Comparison of ENCODE assay signal across 17 cellular contexts in the genomic region with DNA sequence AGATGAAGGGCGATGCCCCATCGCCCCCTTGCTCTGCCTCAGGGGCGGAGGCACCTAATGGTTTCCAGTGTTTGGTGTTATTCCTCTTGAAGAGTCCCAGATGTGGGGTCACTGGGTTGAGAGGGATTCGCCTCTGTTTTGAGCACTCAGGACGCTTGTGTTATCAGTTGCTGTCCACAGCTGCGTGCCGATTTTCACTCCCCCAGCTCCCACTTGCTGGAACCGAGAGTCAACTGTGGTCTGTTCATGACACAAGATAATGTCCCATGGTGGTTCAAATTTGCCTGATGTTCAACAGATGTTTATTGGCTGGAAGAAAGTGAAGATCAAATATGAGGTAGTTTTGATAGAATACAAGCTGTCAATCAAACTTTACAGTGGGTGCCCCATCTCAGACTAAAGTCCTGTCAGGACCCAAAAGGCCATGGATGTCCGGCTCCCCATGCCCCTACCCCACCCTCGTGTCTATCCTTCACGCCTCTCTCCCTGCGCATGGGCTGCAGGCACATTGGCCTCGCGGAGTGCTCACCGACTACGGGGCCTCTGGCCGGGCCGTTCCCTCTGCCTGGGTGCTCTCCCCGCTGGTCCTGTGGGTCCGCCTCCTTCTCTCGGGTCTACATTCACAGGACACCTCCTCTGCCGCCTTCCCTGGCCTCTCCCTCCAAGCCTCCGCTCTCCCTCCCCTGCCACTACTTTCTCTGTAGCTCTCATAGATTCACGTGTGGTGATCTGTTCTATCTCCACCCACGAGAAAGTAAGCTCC.
"Had no signal": no experiment of that assay in that cellular context is flagged by ENCODE, and none has a peak within 500 bp of the region (broad histone marks: within the 10 kb centered on the region; RNA-seq: fewer than 3 reads in every experiment).

No MANE protein-coding gene starts in this region.

- ATAC-seq: activated CD4-positive, CD25-positive, alpha-beta regulatory T cell treated with anti-CD3 and anti-CD28 coated beads, Interleukin-2, amount 50 U/mL, for 24 hours; gastroesophageal sphincter; heart right ventricle; left colon; natural killer cell; upper lobe of right lung had no signal

- DNase-seq: activated naive CD4-positive, alpha-beta T cell treated with anti-CD3 and anti-CD28 coated beads for 36 hours; heart right ventricle; left colon; natural killer cell; occipital lobe; stimulated activated CD4-positive, alpha-beta T cell treated with anti-CD3 and anti-CD28 coated beads, Interleukin-4, amount 100 ng/mL, for 4 hours; stimulated activated CD8-positive, alpha-beta memory T cell treated with anti-CD3 and anti-CD28 coated beads, Interleukin-4, amount 100 ng/mL, for 48 hours; stomach; testis; upper lobe of right lung had no signal

- H3K27ac Mint-ChIP-seq: activated naive CD4-positive, alpha-beta T cell treated with anti-CD3 and anti-CD28 coated beads for 36 hours; activated T-helper 2 cell treated with anti-CD3 and anti-CD28 coated beads, Interferon-gamma antibody, Interleukin-2, Interleukin-4, amounts not matched to agents 10 μg/mL and 5 μg/mL and 100 μg/mL, durations not matched to agents 14 hours and 24 hours and 36 hours; natural killer cell had no signal

- H3K9me3 ChIP-seq: gastroesophageal sphincter, heart right ventricle, stomach, testis, upper lobe of right lung had no signal

- H3K36me3 Mint-ChIP-seq: natural killer cell had no signal

- H3K36me3 ChIP-seq: gastroesophageal sphincter, heart right ventricle, stomach, upper lobe of right lung had no signal

- H3K27me3 ChIP-seq: gastroesophageal sphincter, stomach, testis, upper lobe of right lung had no signal

- H3K4me3 Mint-ChIP-seq: activated naive CD4-positive, alpha-beta T cell treated with anti-CD3 and anti-CD28 coated beads for 36 hours; natural killer cell had no signal

- FAIRE-seq: astrocyte, bronchial epithelial cell, endometrium had no signal

- H3K4me3 ChIP-seq: gastroesophageal sphincter, heart right ventricle, lung, stomach, testis, upper lobe of right lung had no signal

- H3K4me1 ChIP-seq: testis had no signal

- H3K27ac ChIP-seq: gastroesophageal sphincter, heart right ventricle, stomach, testis, upper lobe of right lung had no signal

- H3K9me3 Mint-ChIP-seq: activated naive CD4-positive, alpha-beta T cell treated with anti-CD3 and anti-CD28 coated beads for 36 hours; activated T-helper 2 cell treated with anti-CD3 and anti-CD28 coated beads, Interferon-gamma antibody, Interleukin-2, Interleukin-4, amounts not matched to agents 10 μg/mL and 5 μg/mL and 100 μg/mL, durations not matched to agents 14 hours and 24 hours and 36 hours; natural killer cell had no signal
